Comparison of ENCODE assay signal across 8 cellular contexts in genomic region chr17:68455756-68456528, GRCh38. TPM values are rescaled to one million over a fixed set of nuclear protein-coding genes. Genes with fewer than 3 reads are reported as not detected.
DNase-seq lines count a peak whose midpoint lies in the region; ATAC-seq and TF ChIP-seq lines count a peak whose summit lies in the region.

No MANE protein-coding gene starts in this region.

- intact Hi-C loops in natural killer cell (cut with micrococcal nuclease) = no loop called here

- H3K4me1 ChIP-seq in GM23338 (ENCODE audit: insufficient read depth) = peaks cover 36% of the 10 kb centered on the region
- H3K4me1 ChIP-seq in endodermal cell (ENCODE audit: control insufficient read depth, insufficient read depth, low read length) = peaks cover 6% of the 10 kb centered on the region

- H3K27ac Mint-ChIP-seq in GM23338 = peak overlapping the region; percentile 85; the same call in 1 of the 2 replicates
- peak overlapping the region; percentile 96 for H3K27ac Mint-ChIP-seq in endodermal cell
- H3K27ac Mint-ChIP-seq in natural killer cell = peak overlapping the region; percentile 94 to 97

- ATAC-seq in GM23338 = no peak
- no peak for ATAC-seq in natural killer cell
- no peak for ATAC-seq in HG02678 (IDR thresholded peaks at IDR 0.05; ENCODE audit: unreplicated experiment)

- H3K9ac ChIP-seq in endodermal cell (ENCODE audit: extremely low read depth, low read length, poor library complexity, severe bottlenecking) = peak overlapping the region; percentile 74

- H3K4me2 ChIP-seq in GM23338 = peak overlapping the region; percentile 91

- no peaks in the 10 kb centered on the region; the same call in 2 of the 3 replicates for H3K9me3 Mint-ChIP-seq in GM23338
- H3K9me3 Mint-ChIP-seq in endodermal cell = no peaks in the 10 kb centered on the region
- no peaks in the 10 kb centered on the region for H3K9me3 Mint-ChIP-seq in natural killer cell

- H3K27me3 ChIP-seq in GM23338 (ENCODE audit: insufficient read depth) = peaks cover 7% of the 10 kb centered on the region; the same call in 1 of the 2 replicates
- peaks cover 9% of the 10 kb centered on the region for H3K27me3 ChIP-seq in endodermal cell (ENCODE audit: control insufficient read depth, insufficient read depth, low read length, poor library complexity, severe bottlenecking)

- H3K27me3 Mint-ChIP-seq in GM23338 (ENCODE audit: insufficient read depth, low read depth, poor library complexity) (peaks cover 8% of the 10 kb centered on the region), endodermal cell (ENCODE audit: insufficient read depth) (peaks cover 5% of the 10 kb centered on the region), natural killer cell (ENCODE audit: low read depth in 2 of 2) (no peaks in the 10 kb centered on the region)

- H3K4me1 Mint-ChIP-seq in GM23338 (peaks cover 42% of the 10 kb centered on the region), endodermal cell (peaks cover 27% of the 10 kb centered on the region), natural killer cell (peaks cover 49 to 52% of the 10 kb centered on the region in 2 donors)

- H3K36me3 Mint-ChIP-seq in GM23338 (ENCODE audit: low read depth) (no peaks in the 10 kb centered on the region), endodermal cell (ENCODE audit: low read depth) (peaks cover 7% of the 10 kb centered on the region), natural killer cell (no peaks in the 10 kb centered on the region)

- H3K9me3 ChIP-seq in endodermal cell (ENCODE audit: control insufficient read depth, low read length) = no peaks in the 10 kb centered on the region

- H3K4me3 Mint-ChIP-seq in GM23338 (peak overlapping the region; percentile 91), endodermal cell (peak overlapping the region; percentile 92), natural killer cell (peak overlapping the region; percentile 92)

- H3F3A ChIP-seq in GM23338 (replicated peaks; ENCODE audit: low read depth) = peaks cover 4% of the 10 kb centered on the region; the same call in 1 of the 2 replicates

- 63 to 75% methylated on average over 9 to 10 of the region's 10 CpGs for WGBS in endodermal cell (ENCODE audit: insufficient coverage in 1 of 2, insufficient read length in 1 of 2), 2 experiments

- 0 out of 2 replicates have a peak overlapping the region, but pooled peaks have one; percentile 12 for H2AFZ ChIP-seq in GM23338

- no peaks in the 10 kb centered on the region for H3K79me2 ChIP-seq in GM23338 (replicated peaks; ENCODE audit: insufficient read depth)

- no peak for TF ChIP-seq CTCF in GM23338 (conservative IDR thresholded peaks at IDR 0.05; ENCODE audit: low read depth in 2 of 2)
- no peak for TF ChIP-seq CTCF in endodermal cell (conservative IDR thresholded peaks at IDR 0.05)
- no peak for TF ChIP-seq CTCF in natural killer cell (IDR thresholded peaks at IDR 0.05)

- DNase-seq in AG08395 (ENCODE audit: low spot score) = peak; percentile 57
- no peak for DNase-seq in GM23338 (ENCODE audit: low spot score)
- DNase-seq in OCI-M1 (lab: John Stamatoyannopoulos, UW) = peak; percentile 73
- no peak for DNase-seq in endodermal cell
- DNase-seq in natural killer cell = no peak
- DNase-seq in SK-N-DZ (ENCODE audit: low spot score) = no peak
- no peak for DNase-seq in anterior cingulate cortex (lab: John Stamatoyannopoulos, UW)

- no peaks in the 10 kb centered on the region for H3K9me2 ChIP-seq in GM23338 (ENCODE audit: insufficient read depth)

- H4K20me1 ChIP-seq in GM23338 (replicated peaks; ENCODE audit: insufficient read depth) = no peaks in the 10 kb centered on the region

- H3K36me3 ChIP-seq in GM23338 (ENCODE audit: insufficient read depth) (peaks cover 5% of the 10 kb centered on the region; the same call in 1 of the 2 replicates), endodermal cell (ENCODE audit: control insufficient read depth, insufficient read depth, low read length) (peaks cover 3% of the 10 kb centered on the region)

- H3K27ac ChIP-seq in GM23338 (ENCODE audit: low read depth) (0 out of 2 replicates have a peak overlapping the region, but pooled peaks have one; percentile 53), endodermal cell (ENCODE audit: low read depth, low read length) (no peak overlapping the region)

- H3K4me3 ChIP-seq in GM23338 = peak overlapping the region; percentile 76
- peak overlapping the region; percentile 84 for H3K4me3 ChIP-seq in endodermal cell (ENCODE audit: low read length)

TF ChIP-seq in GM23338, 12 proteins besides CTCF, POLR2A, EP300 and RAD21 (continues in another document):
- TF ChIP-seq ETS1 (IDR thresholded peaks at IDR 0.05) = no peak

RNA-seq across cellular contexts. Expression of gene WIPI1, which starts 1.4 kb away (rescaled TPM):
- 29.3 and 30.1 TPM in 2 replicates for total RNA-seq in GM23338 (2014; rRNA removed; shearing (Covaris generic))
- 21.8 and 24.1 TPM in 2 replicates for polyA plus RNA-seq in GM23338 (2016; fragmentation: Nextera tagmentation; extraction: Ambion mirVana)
- total RNA-seq in endodermal cell (10 to 100 TPM; 32.0 to 39.5 TPM), natural killer cell (10 to 100 TPM; 29.0 to 41.4 (median 32.0) TPM)
- polyA plus RNA-seq in endodermal cell (2013, experiment 1 of 2) = 21.5 TPM
- 26.3 TPM for polyA plus RNA-seq in endodermal cell (2013, experiment 2 of 2)
- 3.7 and 4.7 TPM in 2 replicates for polyA plus RNA-seq in SK-N-DZ (2014; cell fraction: cytosol; rRNA removed)
- 1.4 and 7.6 TPM in 2 replicates for polyA plus RNA-seq in SK-N-DZ (2014; cell fraction: nucleus; rRNA removed)

RNA-seq across cellular contexts. Expression of gene PRKAR1A, which starts 56.3 kb away (rescaled TPM):
- total RNA-seq in GM23338 (2014; rRNA removed; shearing (Covaris generic)) = 100 and 106 TPM in 2 replicates
- polyA plus RNA-seq in GM23338 (2016; fragmentation: Nextera tagmentation; extraction: Ambion mirVana) = 67.0 and 90.1 TPM in 2 replicates
- total RNA-seq in endodermal cell (100 to 1,000 TPM; 194 to 227 TPM), natural killer cell (100 to 1,000 TPM; 215 to 267 (median 234) TPM)
- 131 TPM for polyA plus RNA-seq in endodermal cell (2013, experiment 1 of 2)
- polyA plus RNA-seq in endodermal cell (2013, experiment 2 of 2) = 120 TPM
- 143 and 210 TPM in 2 replicates for polyA plus RNA-seq in SK-N-DZ (2014; cell fraction: cytosol; rRNA removed)
- 79.6 and 90.5 TPM in 2 replicates for polyA plus RNA-seq in SK-N-DZ (2014; cell fraction: nucleus; rRNA removed)

Comparison
In these comparisons a context has a peak if more than half of its experiments do, and no peak if none do; other contexts are left out.
1. DNase-seq: peak in AG08395 (single experiment) and OCI-M1 (single experiment); none in GM23338 (single experiment), endodermal cell (single experiment), natural killer cell (single experiment), SK-N-DZ (single experiment) and anterior cingulate cortex (0 of 58).
2. Peak in every context shown above with its lines, with median percentiles within 50 percentile points of each other: H3K27ac Mint-ChIP-seq and H3K4me3 Mint-ChIP-seq.